Comparison of ENCODE assay signal across 29 cellular contexts in the genomic region with DNA sequence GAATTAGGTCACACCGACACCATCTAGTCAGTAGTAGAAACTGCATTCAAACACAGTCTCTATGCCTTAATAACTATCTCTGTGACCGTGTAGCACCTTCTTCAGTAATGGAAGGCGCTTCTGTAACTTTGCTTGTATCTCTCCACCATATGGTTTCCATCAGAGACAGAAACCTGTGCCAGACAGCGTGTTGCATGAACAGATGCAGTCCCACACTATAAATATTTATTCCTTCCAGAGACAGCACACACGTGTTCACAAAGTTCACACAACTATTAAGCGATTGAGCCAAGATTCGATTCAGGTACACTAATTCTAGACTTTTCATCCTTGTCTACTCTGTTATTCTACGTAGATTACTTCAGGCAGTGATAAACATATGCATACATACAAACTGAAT.
"Had no signal": no experiment of that assay in that cellular context is flagged by ENCODE, and none has a peak within 500 bp of the region (broad histone marks: within the 10 kb centered on the region; RNA-seq: fewer than 3 reads in every experiment).

No MANE protein-coding gene starts in this region.

- H3K4me1 ChIP-seq: esophagus muscularis mucosa, gastroesophageal sphincter, heart left ventricle, psoas muscle, suprapubic skin, transverse colon, upper lobe of right lung, uterus had no signal

- H3K27me3 ChIP-seq: esophagus muscularis mucosa, foreskin keratinocyte, gastroesophageal sphincter, heart left ventricle, ovary, suprapubic skin, transverse colon, upper lobe of right lung, uterus had no signal

- DNase-seq: effector CD8-positive, alpha-beta T cell; endodermal cell; foreskin keratinocyte; heart left ventricle; hippocampal formation; left cardiac atrium; mesendoderm; midbrain; naive thymus-derived CD8-positive, alpha-beta T cell; nephron progenitor cell; occipital lobe; ovary; posterior cingulate gyrus; psoas muscle; right cardiac atrium; stimulated activated CD4-positive, alpha-beta T cell treated with anti-CD3 and anti-CD28 coated beads, Interleukin-12 subunit alpha, Interleukin-12 subunit beta, amount 100 ng/mL, for 4 hours; stimulated activated CD4-positive, alpha-beta T cell treated with anti-CD3 and anti-CD28 coated beads, Interleukin-1b, Interleukin-23, amount 100 ng/mL, for 48 hours; stimulated activated CD4-positive, alpha-beta T cell treated with anti-CD3 and anti-CD28 coated beads, Interleukin-4, amount 100 ng/mL, for 1 hour; stimulated activated CD8-positive, alpha-beta memory T cell treated with anti-CD3 and anti-CD28 coated beads, Interleukin-4, amount 100 ng/mL, for 48 hours; stimulated activated naive CD4-positive, alpha-beta T cell; stimulated activated naive CD8-positive, alpha-beta T cell treated with anti-CD3 and anti-CD28 coated beads, Interleukin-15, amount 100 ng/mL, for 72 hours; transverse colon; upper lobe of right lung; uterus had no signal

- H3K27ac ChIP-seq: esophagus muscularis mucosa, foreskin keratinocyte, gastroesophageal sphincter, heart left ventricle, ovary, psoas muscle, skin epidermis, suprapubic skin, transverse colon, upper lobe of right lung, uterus had no signal

- H3K27me3 Mint-ChIP-seq: dendritic cell treated with granulocyte-macrophage colony-stimulating factor and Interleukin-4, amounts not matched to agents 40 ng/mL and 50 ng/mL, for 4 days; naive thymus-derived CD8-positive, alpha-beta T cell; stimulated activated naive CD8-positive, alpha-beta T cell treated with anti-CD3 and anti-CD28 coated beads, Interleukin-15, amount 100 ng/mL, for 72 hours had no signal

- H3K9me3 Mint-ChIP-seq: endodermal cell, nephron progenitor cell had no signal

- H3K4me1 Mint-ChIP-seq: endodermal cell; naive thymus-derived CD8-positive, alpha-beta T cell; nephron progenitor cell; stimulated activated naive CD8-positive, alpha-beta T cell treated with anti-CD3 and anti-CD28 coated beads, Interleukin-15, amount 100 ng/mL, for 72 hours had no signal

- H3K4me3 Mint-ChIP-seq: dendritic cell treated with granulocyte-macrophage colony-stimulating factor and Interleukin-4, amounts not matched to agents 40 ng/mL and 50 ng/mL, for 4 days; endodermal cell; naive thymus-derived CD8-positive, alpha-beta T cell; nephron progenitor cell; stimulated activated naive CD8-positive, alpha-beta T cell treated with anti-CD3 and anti-CD28 coated beads, Interleukin-15, amount 100 ng/mL, for 72 hours had no signal

- H3K4me3 ChIP-seq: esophagus muscularis mucosa, gastroesophageal sphincter, heart left ventricle, ovary, psoas muscle, skin epidermis, suprapubic skin, transverse colon, upper lobe of right lung, uterus had no signal

- H3K9me3 ChIP-seq: ovary, psoas muscle, suprapubic skin, transverse colon, upper lobe of right lung, uterus had no signal

- H3K27ac Mint-ChIP-seq: dendritic cell treated with granulocyte-macrophage colony-stimulating factor and Interleukin-4, amounts not matched to agents 40 ng/mL and 50 ng/mL, for 4 days; endodermal cell; naive thymus-derived CD8-positive, alpha-beta T cell; stimulated activated naive CD8-positive, alpha-beta T cell treated with anti-CD3 and anti-CD28 coated beads, Interleukin-15, amount 100 ng/mL, for 72 hours had no signal

- H3K36me3 ChIP-seq: esophagus muscularis mucosa, gastroesophageal sphincter, heart left ventricle, ovary, suprapubic skin, transverse colon, upper lobe of right lung, uterus had no signal

- H3K36me3 Mint-ChIP-seq: naive thymus-derived CD8-positive, alpha-beta T cell had no signal

- ATAC-seq: foreskin keratinocyte; gastroesophageal sphincter; heart left ventricle; left cardiac atrium; naive thymus-derived CD8-positive, alpha-beta T cell; psoas muscle; right cardiac atrium; stimulated activated naive CD8-positive, alpha-beta T cell treated with anti-CD3 and anti-CD28 coated beads, Interleukin-15, amount 100 ng/mL, for 72 hours; upper lobe of right lung had no signal
